Comparison of ENCODE assay signal across 13 cellular contexts in the genomic region with DNA sequence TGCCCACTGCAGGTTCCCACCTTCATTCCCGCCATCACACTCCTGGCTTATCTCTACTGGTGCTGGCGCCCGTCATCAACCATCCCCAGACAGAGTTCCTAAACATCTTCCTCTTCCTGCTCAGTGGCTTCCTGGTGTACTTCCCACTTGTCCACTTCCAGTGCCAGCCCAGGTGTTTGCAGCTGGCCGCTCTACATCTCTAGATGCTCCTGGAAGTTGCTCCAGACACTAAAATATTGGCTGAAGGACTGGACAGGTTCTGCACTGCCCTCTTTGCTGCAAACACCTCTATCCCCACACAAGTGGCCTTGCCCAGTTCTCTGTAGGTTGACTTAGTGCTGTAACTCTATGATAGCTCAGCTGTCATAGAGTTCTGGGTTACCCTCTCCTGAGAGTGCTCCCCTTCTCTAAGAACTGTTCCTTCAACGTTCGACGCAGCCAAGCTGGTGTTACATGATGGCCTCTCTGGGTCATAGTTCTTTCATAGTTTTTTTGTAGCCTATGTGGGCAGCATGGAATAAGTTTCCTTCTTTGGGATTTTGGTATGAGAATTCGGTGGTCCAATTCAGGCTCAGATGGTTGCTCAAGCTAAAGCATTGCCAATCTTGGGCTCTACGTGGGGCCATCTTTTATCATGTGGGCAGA. TPM values are rescaled to one million over a fixed set of nuclear protein-coding genes. Genes with fewer than 3 reads are reported as not detected.
A peak's percentile ranks its signal among the peaks of the same experiment; 100 is the strongest.
DNase-seq lines count a peak whose midpoint lies in the region; ATAC-seq and TF ChIP-seq lines count a peak whose summit lies in the region.
"Had no signal": no experiment of that assay in that cellular context is flagged by ENCODE, and none has a peak within 500 bp of the region (broad histone marks: within the 10 kb centered on the region; RNA-seq: fewer than 3 reads in every experiment).

No MANE protein-coding gene starts in this region.

- H3K27ac Mint-ChIP-seq in endothelial cell (ENCODE audit: unreplicated experiment) = peak overlapping the region; percentile 59
- no peak overlapping the region for H3K27ac Mint-ChIP-seq in Calu3 (ENCODE audit: unreplicated experiment)
- H3K27ac Mint-ChIP-seq: CD8-positive, alpha-beta memory T cell had no signal

- H3K36me3 Mint-ChIP-seq in endothelial cell (ENCODE audit: low read depth, unreplicated experiment) (no peaks in the 10 kb centered on the region), Calu3 (ENCODE audit: insufficient read depth, unreplicated experiment) (no peaks in the 10 kb centered on the region)
- H3K36me3 Mint-ChIP-seq: CD8-positive, alpha-beta memory T cell had no signal

- H3K9me2 ChIP-seq in SK-N-SH (no peaks in the 10 kb centered on the region), MM.1S (replicated peaks; ENCODE audit: insufficient read depth, low read length) (no peaks in the 10 kb centered on the region)

- no peaks in the 10 kb centered on the region for H3K9me3 Mint-ChIP-seq in endothelial cell (ENCODE audit: unreplicated experiment)
- H3K9me3 Mint-ChIP-seq in Calu3 (ENCODE audit: low read depth, unreplicated experiment) = no peaks in the 10 kb centered on the region
- H3K9me3 Mint-ChIP-seq: CD8-positive, alpha-beta memory T cell had no signal

- DNase-seq in SK-N-SH (no peak), MM.1S (no peak), endothelial cell (ENCODE audit: low spot score) (no peak), sigmoid colon (peak; percentile 18), NCI-H510A (lab: John Stamatoyannopoulos, UW) (no peak), Calu3 (no peak)
- DNase-seq: CD8-positive, alpha-beta memory T cell; H7 had no signal

- no peak for TF ChIP-seq POLR2A in sigmoid colon (IDR thresholded peaks at IDR 0.05)

- TF ChIP-seq EP300 in SK-N-SH (IDR thresholded peaks at IDR 0.05; ENCODE audit: borderline replicate concordance in 1 of 2, low read depth in 1 of 2, low read length in 1 of 2) (no peak), sigmoid colon (IDR thresholded peaks at IDR 0.05) (no peak)

- ATAC-seq in SK-N-SH treated with all-trans-retinoic acid at 6 μM for 48 hours = peak; percentile 24; the same call in 1 of the 3 replicates
- ATAC-seq in GM18511 (IDR thresholded peaks at IDR 0.05; ENCODE audit: unreplicated experiment) = no peak

- POLR2A ChIA-PET in SK-N-SH (lab: Yijun Ruan, JAX) = no interaction called here

- H3F3A ChIP-seq in SK-N-SH (replicated peaks; ENCODE audit: insufficient read depth) (no peaks in the 10 kb centered on the region), MM.1S (ENCODE audit: insufficient read depth, low read length) (no peaks in the 10 kb centered on the region)

- H3K4me1 ChIP-seq in SK-N-SH (ENCODE audit: control insufficient read depth in 1 of 2, insufficient read depth in 2 of 2, low read depth in 1 of 2, low read length in 1 of 2) (peaks cover 0 to 8% of the 10 kb centered on the region in 2 experiments; a peak in 1 of 4 replicates), MM.1S (ENCODE audit: low read length) (peaks cover 3% of the 10 kb centered on the region; the same call in 1 of the 2 replicates), sigmoid colon (peaks cover 0 to 9% (median 5%) of the 10 kb centered on the region in 4 donors)
- H3K4me1 ChIP-seq: BLaER1 treated with 17β-estradiol and CSF1 and Interleukin-3, amounts not matched to agents 10 nM and 100 nM had no signal

- no peaks in the 10 kb centered on the region for H3K27me3 Mint-ChIP-seq in endothelial cell (ENCODE audit: unreplicated experiment)
- H3K27me3 Mint-ChIP-seq in Calu3 (ENCODE audit: unreplicated experiment) = peaks cover 39% of the 10 kb centered on the region

- H3K79me2 ChIP-seq in SK-N-SH (ENCODE audit: insufficient read depth) (no peaks in the 10 kb centered on the region), MM.1S (ENCODE audit: low read length) (no peaks in the 10 kb centered on the region)

- H3K4me3 ChIP-seq in SK-N-SH (ENCODE audit: low read depth in 2 of 2, low read length in 1 of 2) (no peak overlapping the region), MM.1S (ENCODE audit: low read length) (no peak overlapping the region), sigmoid colon (no peak overlapping the region)
- H3K4me3 ChIP-seq: BLaER1 treated with 17β-estradiol and CSF1 and Interleukin-3, amounts not matched to agents 10 nM and 100 nM had no signal

- TF ChIP-seq CTCF in SK-N-SH (IDR thresholded peaks at IDR 0.05) = no peak
- no peak for TF ChIP-seq CTCF in MM.1S (IDR thresholded peaks at IDR 0.05; ENCODE audit: low read length)
- TF ChIP-seq CTCF in endothelial cell (IDR thresholded peaks at IDR 0.05; ENCODE audit: unreplicated experiment) = no peak
- TF ChIP-seq CTCF in sigmoid colon (IDR thresholded peaks at IDR 0.05) = no peak
- TF ChIP-seq CTCF in Calu3 (IDR thresholded peaks at IDR 0.05; ENCODE audit: unreplicated experiment) = no peak

- WGBS in SK-N-SH (ENCODE audit: low lambda C conversion rate) = 72% methylated on average over 9 of the region's 9 CpGs
- WGBS in sigmoid colon, 2 donors = 80 to 90% methylated on average over 9 of the region's 9 CpGs

- CTCF ChIA-PET in SK-N-SH (lab: Yijun Ruan, JAX) = interaction anchor here (0.6 to 4.4 kb wide), 21 partner anchors 9 to 270 kb away, joined by 3 to 24 read pairs (median 3); no protein-coding TSS in a partner anchor
- CTCF ChIA-PET in Calu3 (lab: Charles Lee) = interaction anchor here (0.6 to 1.0 kb wide), 12 partner anchors 8 to 567 kb away, joined by 3 to 19 read pairs (median 4); a partner anchor contains a TSS

- H3K9me3 ChIP-seq in SK-N-SH = no peaks in the 10 kb centered on the region
- no peaks in the 10 kb centered on the region for H3K9me3 ChIP-seq in MM.1S (replicated peaks; ENCODE audit: insufficient read depth, low read length)
- H3K9me3 ChIP-seq in sigmoid colon = no peaks in the 10 kb centered on the region
- H3K9me3 ChIP-seq: BLaER1 treated with 17β-estradiol and CSF1 and Interleukin-3, amounts not matched to agents 10 nM and 100 nM had no signal

- no peak overlapping the region for H2AFZ ChIP-seq in SK-N-SH (ENCODE audit: low read depth)
- peak overlapping the region; percentile 43 for H2AFZ ChIP-seq in MM.1S (ENCODE audit: low read length)

- H3K4me3 Mint-ChIP-seq in endothelial cell (ENCODE audit: unreplicated experiment) (no peak overlapping the region), Calu3 (ENCODE audit: low read depth, unreplicated experiment) (no peak overlapping the region)
- H3K4me3 Mint-ChIP-seq: CD8-positive, alpha-beta memory T cell had no signal

- no peaks in the 10 kb centered on the region for H4K20me1 ChIP-seq in SK-N-SH (ENCODE audit: insufficient read depth)
- no peaks in the 10 kb centered on the region for H4K20me1 ChIP-seq in MM.1S (ENCODE audit: insufficient read depth, low read length)
- H4K20me1 ChIP-seq: BLaER1 treated with 17β-estradiol and CSF1 and Interleukin-3, amounts not matched to agents 10 nM and 100 nM had no signal

- H3K27ac ChIP-seq in SK-N-SH (ENCODE audit: low read depth in 2 of 2, low read length in 1 of 2) = no peak overlapping the region
- no peak overlapping the region for H3K27ac ChIP-seq in MM.1S (ENCODE audit: low read length)
- peak overlapping the region in 2 of 4 donors; percentile 42 to 46 for H3K27ac ChIP-seq in sigmoid colon
- H3K27ac ChIP-seq: BLaER1 treated with 17β-estradiol and CSF1 and Interleukin-3, amounts not matched to agents 10 nM and 100 nM; HL-60; KMS-11 had no signal

- H3K9ac ChIP-seq in SK-N-SH = no peak overlapping the region
- H3K9ac ChIP-seq in MM.1S (ENCODE audit: low read length) = no peak overlapping the region
- H3K9ac ChIP-seq: BLaER1 treated with 17β-estradiol and CSF1 and Interleukin-3, amounts not matched to agents 10 nM and 100 nM; KMS-11 had no signal

- H3K27me3 ChIP-seq in SK-N-SH (ENCODE audit: insufficient read depth) = no peaks in the 10 kb centered on the region
- no peaks in the 10 kb centered on the region for H3K27me3 ChIP-seq in MM.1S (replicated peaks; ENCODE audit: insufficient read depth, low read length)
- H3K27me3 ChIP-seq in sigmoid colon = no peaks in the 10 kb centered on the region
- H3K27me3 ChIP-seq: BLaER1 treated with 17β-estradiol and CSF1 and Interleukin-3, amounts not matched to agents 10 nM and 100 nM had no signal

- no peak for TF ChIP-seq RAD21 in SK-N-SH (IDR thresholded peaks at IDR 0.05; ENCODE audit: low read length)

- intact Hi-C loops in sigmoid colon (cut with DNase I) (loop anchor here (5.0 kb wide), 2 partner anchors 41 to 246 kb away; no protein-coding TSS in a partner anchor), Calu3 (cut with micrococcal nuclease; ENCODE audit: unreplicated experiment) (loop anchor here (1.0 to 2.0 kb wide), 4 partner anchors 42 to 246 kb away; no protein-coding TSS in a partner anchor)

- H3K4me2 ChIP-seq in SK-N-SH (no peak overlapping the region), MM.1S (ENCODE audit: low read depth, low read length) (no peak overlapping the region)
- H3K4me2 ChIP-seq: BLaER1 treated with 17β-estradiol and CSF1 and Interleukin-3, amounts not matched to agents 10 nM and 100 nM; KMS-11 had no signal

- BruUV-seq in Calu3 (replicated peaks; lab: Mats Ljungman, UMichigan) = no TSS peak

- peaks cover 11% of the 10 kb centered on the region for H3K4me1 Mint-ChIP-seq in endothelial cell (ENCODE audit: unreplicated experiment)
- H3K4me1 Mint-ChIP-seq in Calu3 (ENCODE audit: low read depth, unreplicated experiment) = peaks cover 10% of the 10 kb centered on the region
- H3K4me1 Mint-ChIP-seq: CD8-positive, alpha-beta memory T cell had no signal

- no peaks in the 10 kb centered on the region for H3K36me3 ChIP-seq in SK-N-SH (replicated peaks in 1 of 2; ENCODE audit: control insufficient read depth in 1 of 2, insufficient read depth in 2 of 2, low read length in 1 of 2)
- no peaks in the 10 kb centered on the region for H3K36me3 ChIP-seq in MM.1S (replicated peaks; ENCODE audit: insufficient read depth, low read length)
- H3K36me3 ChIP-seq in sigmoid colon = no peaks in the 10 kb centered on the region
- H3K36me3 ChIP-seq: BLaER1 treated with 17β-estradiol and CSF1 and Interleukin-3, amounts not matched to agents 10 nM and 100 nM had no signal

TF ChIP-seq in SK-N-SH treated with all-trans-retinoic acid at 6 μM for 48 hours, 23 proteins besides CTCF, POLR2A, EP300 and RAD21 (continues in another document):
- TF ChIP-seq ZFP3 (CRISPR knock-in tag; IDR thresholded peaks at IDR 0.05) (no peak), RARB (CRISPR knock-in tag; IDR thresholded peaks at IDR 0.05) (no peak)

RNA-seq across cellular contexts. Expression of a gene that starts 45.8 kb away (rescaled TPM):
- polyA plus RNA-seq in SK-N-SH (2012; rRNA removed) (19.7 and 29.7 TPM in 2 replicates), sigmoid colon (10 to 100 TPM; 30.0 to 36.8 (median 33.1) TPM)
- 22.7 and 25.9 TPM in 2 replicates for polyA plus RNA-seq in SK-N-SH (2012; cell fraction: cytosol; rRNA removed)
- 12.6 and 30.0 TPM in 2 replicates for polyA plus RNA-seq in SK-N-SH (2012; cell fraction: nucleus; rRNA removed)
- total RNA-seq in endothelial cell (ENCODE audit: unreplicated experiment) (75.3 TPM), sigmoid colon (10 to 100 TPM; 73.4 to 87.2 (median 83.4) TPM), Calu3 (2022) (96.8 and 106 TPM in 2 replicates)

RNA-seq across cellular contexts. Expression of a gene that starts 50.4 kb away (rescaled TPM):
- polyA plus RNA-seq in SK-N-SH (2012; rRNA removed) (43.5 and 50.3 TPM in 2 replicates), sigmoid colon (100 to 1,000 TPM in 2 of 3 donors, 10 to 100 TPM in 1; 60.6 to 200 (median 108) TPM)
- polyA plus RNA-seq in SK-N-SH (2012; cell fraction: cytosol; rRNA removed) = 34.4 and 40.5 TPM in 2 replicates
- polyA plus RNA-seq in SK-N-SH (2012; cell fraction: nucleus; rRNA removed) = 63.2 and 74.9 TPM in 2 replicates
- total RNA-seq in endothelial cell (ENCODE audit: unreplicated experiment) (292 TPM), sigmoid colon (1,000 to 10,000 TPM in 2 of 4 donors, 100 to 1,000 TPM in 2; 753 to 1,323 (median 1,092) TPM), Calu3 (2022) (143 and 147 TPM in 2 replicates)
